1 cellular context compared by ENCODE assay signal in the genomic region with DNA sequence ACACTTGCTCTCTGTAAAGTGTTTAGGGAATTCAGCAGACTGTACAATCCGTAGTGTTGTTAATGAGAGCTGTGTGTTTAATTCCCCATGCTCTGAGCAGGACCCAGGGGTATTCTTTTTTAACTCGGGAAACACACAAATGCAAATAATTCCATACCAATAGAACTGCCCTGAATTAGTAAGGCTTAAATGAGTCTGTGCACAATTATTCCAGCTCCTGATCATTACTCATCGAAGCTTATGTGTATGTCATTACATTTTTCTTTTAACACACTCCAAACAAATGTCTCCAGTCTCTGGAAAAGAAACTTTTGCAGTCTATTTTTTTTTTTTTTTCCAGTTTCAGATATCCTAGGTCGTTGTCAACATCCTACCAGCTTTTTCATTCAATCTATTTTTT.
TF ChIP-seq lines count a peak whose summit lies in the region.

No MANE protein-coding gene starts in this region.

TF ChIP-seq in IMR-90, 13 proteins besides CTCF, POLR2A, EP300 and RAD21:
- no peak for TF ChIP-seq FOS (IDR thresholded peaks at IDR 0.05; ENCODE audit: low read depth, low read length)
